Comparison of ENCODE assay signal across 26 cellular contexts in genomic region chr5:1853531-1853930, GRCh38. TPM values are rescaled to one million over a fixed set of nuclear protein-coding genes. Genes with fewer than 3 reads are reported as not detected.
"Had no signal": no experiment of that assay in that cellular context is flagged by ENCODE, and none has a peak within 500 bp of the region (broad histone marks: within the 10 kb centered on the region; RNA-seq: fewer than 3 reads in every experiment).

No MANE protein-coding gene starts in this region.

- ATAC-seq: effector memory CD8-positive, alpha-beta T cell; left lung; natural killer cell; sciatic nerve; stimulated activated effector memory CD8-positive, alpha-beta T cell treated with anti-CD3 and anti-CD28 coated beads, Interleukin-12 subunit alpha, Interleukin-12 subunit beta, amount 100 ng/mL, for 72 hours; stimulated activated naive CD8-positive, alpha-beta T cell treated with anti-CD3 and anti-CD28 coated beads, Interleukin-15, Interleukin-2, amounts not matched to agents 100 U/mL and 50 U/mL, for 24 hours had no signal

- H3K27ac ChIP-seq: colonic mucosa, esophagus squamous epithelium, left lung, prostate gland, right atrium auricular region, testis, tibial artery had no signal

- H3K9me3 ChIP-seq: colonic mucosa, esophagus squamous epithelium, left lung, prostate gland, right atrium auricular region, testis, tibial artery had no signal

- H3K27me3 ChIP-seq: testis had no signal

- H3K4me1 ChIP-seq: colonic mucosa, left lung, prostate gland, right atrium auricular region, testis had no signal

- H3K4me3 ChIP-seq: colonic mucosa, esophagus squamous epithelium, left lung, prostate gland, right atrium auricular region, testis, tibial artery had no signal

- H3K36me3 ChIP-seq: colonic mucosa, esophagus squamous epithelium, left lung, prostate gland, right atrium auricular region, tibial artery had no signal

- FAIRE-seq: endometrium, keratinocyte had no signal

- DNase-seq: colonic mucosa; dermis blood vessel endothelial cell; effector memory CD8-positive, alpha-beta T cell; erythroblast; esophagus squamous epithelium; foreskin melanocyte; mesendoderm; natural killer cell; nucleus accumbens; stimulated activated CD4-positive, alpha-beta T cell treated with anti-CD3 and anti-CD28 coated beads, Interleukin-2, amount 100 ng/mL, for 24 hours; stimulated activated CD4-positive, alpha-beta T cell treated with anti-CD3 and anti-CD28 coated beads, Interleukin-4, amount 100 ng/mL, for 24 hours; stimulated activated naive CD8-positive, alpha-beta T cell treated with anti-CD3 and anti-CD28 coated beads, Interleukin-15, Interleukin-2, amounts not matched to agents 100 U/mL and 50 U/mL, for 24 hours; substantia nigra; testis; tibial artery had no signal

RNA-seq across cellular contexts. Expression of gene IRX4, which starts 29.2 kb away (rescaled TPM):
- total RNA-seq: chondrocyte, colonic mucosa, dermis blood vessel endothelial cell, left lung, lung microvascular endothelial cell, natural killer cell, osteocyte, right atrium auricular region, sciatic nerve, urinary bladder had no signal
- polyA plus RNA-seq: urinary bladder had no signal
